Comparison of ENCODE assay signal across 8 cellular contexts in genomic region chr12:122067966-122068365, GRCh38. TPM values are rescaled to one million over a fixed set of nuclear protein-coding genes. Genes with fewer than 3 reads are reported as not detected.
DNase-seq lines count a peak whose midpoint lies in the region; ATAC-seq and TF ChIP-seq lines count a peak whose summit lies in the region.

No MANE protein-coding gene starts in this region.

- H3K27ac Mint-ChIP-seq in CD4-positive, alpha-beta T cell = no peak overlapping the region
- H3K27ac Mint-ChIP-seq in activated T-helper 17 cell treated with anti-CD3 and anti-CD28 coated beads, Interleukin-2, amount 50 U/mL, for 72 hours = no peak overlapping the region
- peak overlapping the region; percentile 65 to 96 (median 71) for H3K27ac Mint-ChIP-seq in naive B cell

- no peaks in the 10 kb centered on the region for H3K9me3 Mint-ChIP-seq in CD4-positive, alpha-beta T cell
- no peaks in the 10 kb centered on the region for H3K9me3 Mint-ChIP-seq in activated T-helper 17 cell treated with anti-CD3 and anti-CD28 coated beads, Interleukin-2, amount 50 U/mL, for 72 hours
- H3K9me3 Mint-ChIP-seq in naive B cell = no peaks in the 10 kb centered on the region

- H3K27me3 ChIP-seq in CD4-positive, alpha-beta T cell (ENCODE audit: control insufficient read depth, insufficient read depth, low read length) = no peaks in the 10 kb centered on the region

- H3K9me3 ChIP-seq in CD4-positive, alpha-beta T cell (ENCODE audit: control insufficient read depth, low read length) = no peaks in the 10 kb centered on the region

- ATAC-seq in CD4-positive, alpha-beta T cell (ENCODE audit: poor library complexity) = peak; percentile 29
- ATAC-seq in GM19328 (IDR thresholded peaks at IDR 0.05; ENCODE audit: unreplicated experiment) (peak; percentile 71), HG03432 (IDR thresholded peaks at IDR 0.05; ENCODE audit: unreplicated experiment) (peak; percentile 79), naive B cell (ENCODE audit: low read depth in 2 of 2) (peak; percentile 95)
- peak; percentile 24 for ATAC-seq in activated T-helper 17 cell treated with anti-CD3 and anti-CD28 coated beads, Interleukin-2, amount 50 U/mL, for 72 hours (replicated peaks)

- DNase-seq in CD4-positive, alpha-beta T cell = peak in 5 of 10 experiments; percentile 12 to 57 (median 28)
- peak; percentile 82 for DNase-seq in naive B cell
- DNase-seq in NCI-H1694 (lab: John Stamatoyannopoulos, UW) = no peak
- DNase-seq in NCI-H526 treated with DMSO at 0.1 percent for 48 hours (lab: John Stamatoyannopoulos, UW) = no peak
- no peak for DNase-seq in NCI-H1436 treated with DMSO at 0.1 percent for 48 hours (lab: John Stamatoyannopoulos, UW)

- no peaks in the 10 kb centered on the region for H3K27me3 Mint-ChIP-seq in CD4-positive, alpha-beta T cell
- no peaks in the 10 kb centered on the region for H3K27me3 Mint-ChIP-seq in activated T-helper 17 cell treated with anti-CD3 and anti-CD28 coated beads, Interleukin-2, amount 50 U/mL, for 72 hours
- H3K27me3 Mint-ChIP-seq in naive B cell = no peaks in the 10 kb centered on the region

- no peak overlapping the region for H3K27ac ChIP-seq in CD4-positive, alpha-beta T cell (ENCODE audit: low read depth, low read length)

- H3K36me3 Mint-ChIP-seq in CD4-positive, alpha-beta T cell (ENCODE audit: low read depth) = no peaks in the 10 kb centered on the region
- no peaks in the 10 kb centered on the region for H3K36me3 Mint-ChIP-seq in activated T-helper 17 cell treated with anti-CD3 and anti-CD28 coated beads, Interleukin-2, amount 50 U/mL, for 72 hours (ENCODE audit: low read depth)
- no peaks in the 10 kb centered on the region for H3K36me3 Mint-ChIP-seq in naive B cell

- POLR2A ChIA-PET in CD4-positive, alpha-beta T cell (lab: Charles Lee) = interaction anchor here (0.7 to 2.0 kb wide), 7 partner anchors 11 to 49 kb away, joined by 3 to 16 read pairs (median 3); partner anchors contain the start of gene MLXIP

- intact Hi-C loops in CD4-positive, alpha-beta T cell (cut with DNase I, micrococcal nuclease) = no loop called here

- peaks cover 15% of the 10 kb centered on the region for H3K4me1 Mint-ChIP-seq in CD4-positive, alpha-beta T cell (ENCODE audit: low read depth)
- no peaks in the 10 kb centered on the region for H3K4me1 Mint-ChIP-seq in activated T-helper 17 cell treated with anti-CD3 and anti-CD28 coated beads, Interleukin-2, amount 50 U/mL, for 72 hours
- H3K4me1 Mint-ChIP-seq in naive B cell = peaks cover 39 to 55% (median 44%) of the 10 kb centered on the region in 3 donors

- CTCF ChIA-PET in CD4-positive, alpha-beta T cell (lab: Charles Lee) = interaction anchor here (0.6 to 1.2 kb wide), 3 partner anchors 40 to 55 kb away, joined by 3 to 4 read pairs (median 3); no protein-coding TSS in a partner anchor

- peak overlapping the region; percentile 68 for H3K4me3 Mint-ChIP-seq in CD4-positive, alpha-beta T cell
- H3K4me3 Mint-ChIP-seq in activated T-helper 17 cell treated with anti-CD3 and anti-CD28 coated beads, Interleukin-2, amount 50 U/mL, for 72 hours = peak overlapping the region; percentile 3
- H3K4me3 Mint-ChIP-seq in naive B cell = peak overlapping the region; percentile 34 to 90 (median 76)

- no peak for TF ChIP-seq CTCF in CD4-positive, alpha-beta T cell (IDR thresholded peaks at IDR 0.05)

RNA-seq across cellular contexts. Expression of gene MLXIP, which starts 10.6 kb away (rescaled TPM):
- total RNA-seq in CD4-positive, alpha-beta T cell = 10 to 100 TPM; 98.0 to 99.3 TPM
- total RNA-seq in activated T-helper 17 cell treated with anti-CD3 and anti-CD28 coated beads, Interleukin-2, amount 50 U/mL, for 72 hours = 10 to 100 TPM; 19.7 to 28.9 TPM
- 10 to 100 TPM in 4 of 6 donors, 1 to 10 TPM in 2; 8.5 to 30.4 (median 11.0) TPM for polyA plus RNA-seq in naive B cell (ENCODE audit: low read depth in 6 of 6)

RNA-seq across cellular contexts. Expression of gene BCL7A, which starts 46.3 kb away (rescaled TPM):
- 1 to 10 TPM; 3.5 to 4.4 TPM for total RNA-seq in CD4-positive, alpha-beta T cell
- total RNA-seq in activated T-helper 17 cell treated with anti-CD3 and anti-CD28 coated beads, Interleukin-2, amount 50 U/mL, for 72 hours = 1 to 10 TPM in 1 of 2 donors, under 1 TPM in 1; 0.82 to 1.1 TPM
- 100 to 1,000 TPM in 3 of 6 donors, 10 to 100 TPM in 3; 65.2 to 135 (median 87.0) TPM for polyA plus RNA-seq in naive B cell (ENCODE audit: low read depth in 6 of 6)

Comparison
In these comparisons a context has a peak if more than half of its experiments do, and no peak if none do; other contexts are left out.
1. ATAC-seq: peak in every context shown above with its lines; median percentile 95 in naive B cell; 79 in HG03432; 71 in GM19328; 29 in CD4-positive, alpha-beta T cell; 24 in activated T-helper 17 cell treated with anti-CD3 and anti-CD28 coated beads, Interleukin-2, amount 50 U/mL, for 72 hours.
2. H3K27ac Mint-ChIP-seq: peak in naive B cell (6 of 6); none in CD4-positive, alpha-beta T cell (single experiment) and activated T-helper 17 cell treated with anti-CD3 and anti-CD28 coated beads, Interleukin-2, amount 50 U/mL, for 72 hours (single experiment).
3. H3K4me3 Mint-ChIP-seq: peak in every context shown above with its lines; median percentile 76 in naive B cell; 68 in CD4-positive, alpha-beta T cell; 3 in activated T-helper 17 cell treated with anti-CD3 and anti-CD28 coated beads, Interleukin-2, amount 50 U/mL, for 72 hours.